ENCODE assay signal across 26 cellular contexts in the genomic region with DNA sequence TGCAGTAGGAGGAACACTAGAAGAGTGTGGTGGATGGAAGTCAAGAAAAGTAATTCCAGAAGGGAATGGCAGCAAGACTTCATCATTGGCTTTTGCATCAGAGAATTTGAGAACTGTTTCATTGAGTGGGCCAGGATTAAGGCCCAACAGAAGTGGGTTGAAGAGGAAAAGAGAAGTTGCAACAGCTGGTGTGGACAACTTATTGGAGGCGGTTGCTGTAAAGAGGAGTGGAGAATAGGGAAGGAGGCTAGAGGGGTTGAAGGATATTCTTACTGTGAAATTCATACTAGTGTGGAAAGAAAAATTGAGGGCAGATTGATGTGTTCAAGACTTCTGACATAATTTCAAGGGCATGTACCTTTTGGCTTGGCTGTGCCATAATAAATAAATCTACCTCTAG.
"Had no signal": no experiment of that assay in that cellular context is flagged by ENCODE, and none has a peak within 500 bp of the region (broad histone marks: within the 10 kb centered on the region; RNA-seq: fewer than 3 reads in every experiment).

No MANE protein-coding gene starts in this region.

- H3K4me3 Mint-ChIP-seq: activated B cell treated with CpG ODN at 0.5 μM for 24 hours; activated CD4-positive, alpha-beta memory T cell treated with anti-CD3 and anti-CD28 coated beads, Interleukin-2, amount 10 ng/mL, durations not matched to agents 7 days and 5 days; activated naive CD4-positive, alpha-beta T cell treated with anti-CD3 and anti-CD28 coated beads for 36 hours; activated naive CD8-positive, alpha-beta T cell; activated T-helper 17 cell treated with anti-CD3 and anti-CD28 coated beads, Interleukin-2, amount 50 U/mL, for 72 hours; IgD-negative memory B cell; T-helper 1 cell treated with Interleukin-12 subunit alpha and Interleukin-12 subunit beta and Interleukin-4 antibody, amounts not matched to agents 30 μg/mL and 1 μg/mL, for 36 hours had no signal

- DNase-seq: activated B cell treated with CpG ODN at 0.5 μM for 24 hours; activated CD4-positive, alpha-beta memory T cell treated with anti-CD3 and anti-CD28 coated beads, Interleukin-2, amount 10 ng/mL, durations not matched to agents 7 days and 5 days; activated CD4-positive, alpha-beta T cell treated with anti-CD3 and anti-CD28 coated beads for 1 hour; activated CD4-positive, alpha-beta T cell treated with anti-CD3 and anti-CD28 coated beads, Interleukin-2, amount 50 U/mL, for 1 hour; activated gamma-delta T cell; activated naive CD4-positive, alpha-beta T cell treated with anti-CD3 and anti-CD28 coated beads for 36 hours; activated T-cell treated with anti-CD3 and anti-CD28 coated beads for 4 hours; activated T-cell treated with anti-CD3 and anti-CD28 coated beads, Interleukin-2, amount 50 U/mL, for 48 hours; amygdala; brain microvascular endothelial cell; KG1; NCI-H1105 treated with DMSO at 0.1 percent for 48 hours; NCI-H1436 treated with DMSO at 0.1 percent for 48 hours; NCI-H187; NCI-H2081; NCI-H510A treated with DMSO at 0.1 percent for 48 hours; NCI-H69; OCI-M1; Peyer's patch; Right ventricle myocardium superior had no signal

- H3K4me1 ChIP-seq: Peyer's patch had no signal

- H3K9me3 ChIP-seq: Peyer's patch had no signal

- H3K27me3 ChIP-seq: brain microvascular endothelial cell, cardiac muscle cell, Peyer's patch had no signal

- H3K36me3 Mint-ChIP-seq: activated naive CD8-positive, alpha-beta T cell; IgD-negative memory B cell had no signal

- H3K9me3 Mint-ChIP-seq: activated B cell treated with CpG ODN at 0.5 μM for 24 hours; activated CD4-positive, alpha-beta memory T cell treated with anti-CD3 and anti-CD28 coated beads, Interleukin-2, amount 10 ng/mL, durations not matched to agents 7 days and 5 days; activated naive CD4-positive, alpha-beta T cell treated with anti-CD3 and anti-CD28 coated beads for 36 hours; activated T-helper 17 cell treated with anti-CD3 and anti-CD28 coated beads, Interleukin-2, amount 50 U/mL, for 72 hours; IgD-negative memory B cell; T-helper 1 cell treated with Interleukin-12 subunit alpha and Interleukin-12 subunit beta and Interleukin-4 antibody, amounts not matched to agents 30 μg/mL and 1 μg/mL, for 36 hours had no signal

- H3K36me3 ChIP-seq: brain microvascular endothelial cell, cardiac muscle cell, Peyer's patch had no signal

- H3K27ac Mint-ChIP-seq: activated B cell treated with CpG ODN at 0.5 μM for 24 hours; activated CD4-positive, alpha-beta memory T cell treated with anti-CD3 and anti-CD28 coated beads, Interleukin-2, amount 10 ng/mL, durations not matched to agents 7 days and 5 days; activated naive CD4-positive, alpha-beta T cell treated with anti-CD3 and anti-CD28 coated beads for 36 hours; activated naive CD8-positive, alpha-beta T cell; activated T-helper 17 cell treated with anti-CD3 and anti-CD28 coated beads, Interleukin-2, amount 50 U/mL, for 72 hours; IgD-negative memory B cell; T-helper 1 cell treated with Interleukin-12 subunit alpha and Interleukin-12 subunit beta and Interleukin-4 antibody, amounts not matched to agents 30 μg/mL and 1 μg/mL, for 36 hours had no signal

- H3K27ac ChIP-seq: brain microvascular endothelial cell, cardiac muscle cell, Peyer's patch, RWPE1 had no signal

- ATAC-seq: activated T-helper 17 cell treated with anti-CD3 and anti-CD28 coated beads, Interleukin-2, amount 50 U/mL, for 72 hours had no signal

- H3K4me1 Mint-ChIP-seq: activated B cell treated with CpG ODN at 0.5 μM for 24 hours; activated CD4-positive, alpha-beta memory T cell treated with anti-CD3 and anti-CD28 coated beads, Interleukin-2, amount 10 ng/mL, durations not matched to agents 7 days and 5 days; activated T-helper 17 cell treated with anti-CD3 and anti-CD28 coated beads, Interleukin-2, amount 50 U/mL, for 72 hours; IgD-negative memory B cell had no signal

- H3K4me3 ChIP-seq: cardiac muscle cell, Peyer's patch had no signal

- H3K27me3 Mint-ChIP-seq: activated B cell treated with CpG ODN at 0.5 μM for 24 hours; activated CD4-positive, alpha-beta memory T cell treated with anti-CD3 and anti-CD28 coated beads, Interleukin-2, amount 10 ng/mL, durations not matched to agents 7 days and 5 days; activated naive CD8-positive, alpha-beta T cell had no signal
